ENCODE assay signal across 16 cellular contexts in the genomic region with DNA sequence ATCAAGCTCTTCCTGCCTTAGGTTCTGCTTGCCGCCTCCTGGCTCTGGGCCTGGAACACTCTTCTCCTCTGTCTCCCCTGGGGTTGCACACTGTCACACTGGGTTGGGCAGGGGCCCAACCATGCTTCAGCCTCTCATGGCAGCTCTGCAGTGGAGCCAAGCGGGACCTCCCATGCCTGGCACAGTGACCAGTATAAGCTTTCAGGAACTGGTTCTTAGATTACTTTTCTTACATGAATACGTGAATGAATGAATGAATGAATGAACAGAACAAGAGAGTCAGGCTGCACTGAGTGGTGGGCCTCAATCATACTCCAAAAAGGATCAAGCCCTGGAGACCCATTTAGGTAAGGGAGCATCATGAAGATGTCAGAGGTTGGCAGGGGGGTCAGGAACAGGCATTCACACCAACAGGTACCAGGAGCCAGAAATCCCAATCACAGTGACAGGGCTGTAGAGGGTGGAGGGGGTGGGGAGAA. TPM values are rescaled to one million over a fixed set of nuclear protein-coding genes. Genes with fewer than 3 reads are reported as not detected.
DNase-seq lines count a peak whose midpoint lies in the region; ATAC-seq and TF ChIP-seq lines count a peak whose summit lies in the region.
"Had no signal": no experiment of that assay in that cellular context is flagged by ENCODE, and none has a peak within 500 bp of the region (broad histone marks: within the 10 kb centered on the region; RNA-seq: fewer than 3 reads in every experiment).

No MANE protein-coding gene starts in this region.

- ATAC-seq in HG03354 (IDR thresholded peaks at IDR 0.05; ENCODE audit: poor library complexity, severe bottlenecking, unreplicated experiment) (peak; percentile 35), Right ventricle myocardium superior (ENCODE audit: poor library complexity) (peak; percentile 80), GM18870 (IDR thresholded peaks at IDR 0.05; ENCODE audit: unreplicated experiment) (no peak)

- no peak overlapping the region for H3K4me3 Mint-ChIP-seq in MCF 10A (ENCODE audit: unreplicated experiment)
- H3K4me3 Mint-ChIP-seq in glutamatergic neuron (ENCODE audit: unreplicated experiment) = no peak overlapping the region
- H3K4me3 Mint-ChIP-seq: activated naive CD4-positive, alpha-beta T cell treated with anti-CD3 and anti-CD28 coated beads, Interleukin-2, amount 10 ng/mL, durations not matched to agents 7 days and 5 days; immature natural killer cell had no signal

- H3K9me3 Mint-ChIP-seq in MCF 10A (ENCODE audit: unreplicated experiment) = no peaks in the 10 kb centered on the region
- no peaks in the 10 kb centered on the region for H3K9me3 Mint-ChIP-seq in glutamatergic neuron (ENCODE audit: unreplicated experiment)
- H3K9me3 Mint-ChIP-seq: activated naive CD4-positive, alpha-beta T cell treated with anti-CD3 and anti-CD28 coated beads, Interleukin-2, amount 10 ng/mL, durations not matched to agents 7 days and 5 days; immature natural killer cell had no signal

- TF ChIP-seq CTCF in breast epithelium (IDR thresholded peaks at IDR 0.05) (no peak), MCF 10A (IDR thresholded peaks at IDR 0.05; ENCODE audit: unreplicated experiment) (no peak), glutamatergic neuron (IDR thresholded peaks at IDR 0.05; ENCODE audit: partially characterized antibody, unreplicated experiment) (no peak)

- POLR2A ChIA-PET in MCF 10A (lab: Yijun Ruan, JAX) = interaction anchor here (1.1 kb wide), 1 partner anchor 47 kb away, joined by 4 read pairs; a partner anchor contains a TSS

- H3K4me1 ChIP-seq in breast epithelium = no peaks in the 10 kb centered on the region

- no peak for TF ChIP-seq POLR2A in breast epithelium (IDR thresholded peaks at IDR 0.05)

- intact Hi-C loops in breast epithelium (cut with DNase I; ENCODE audit: low total_unique reads) = no loop called here
- intact Hi-C loops in MCF 10A (cut with micrococcal nuclease) = loop anchor here (1.0 to 10.0 kb wide), 4 partner anchors 119 to 696 kb away; a partner anchor contains a TSS
- intact Hi-C loops in Right ventricle myocardium superior (cut with DNase I) = loop anchor here (5.0 kb wide), 1 partner anchor 128 kb away; a partner anchor contains a TSS

- CTCF ChIA-PET in MCF 10A (lab: Yijun Ruan, JAX) = interaction anchor here (0.8 to 1.9 kb wide), 9 partner anchors 11 to 427 kb away, joined by 3 to 9 read pairs (median 4); a partner anchor contains a TSS

- H3K27me3 ChIP-seq in breast epithelium = no peaks in the 10 kb centered on the region

- H3K4me3 ChIP-seq in breast epithelium = no peak overlapping the region
- H3K4me3 ChIP-seq: skin epidermis had no signal

- H3K27ac ChIP-seq in breast epithelium = no peak overlapping the region
- H3K27ac ChIP-seq: skin epidermis had no signal

- H3K36me3 Mint-ChIP-seq in MCF 10A (ENCODE audit: insufficient read depth, unreplicated experiment) (no peaks in the 10 kb centered on the region), glutamatergic neuron (ENCODE audit: unreplicated experiment) (peaks cover 4% of the 10 kb centered on the region)
- H3K36me3 Mint-ChIP-seq: activated naive CD4-positive, alpha-beta T cell treated with anti-CD3 and anti-CD28 coated beads, Interleukin-2, amount 10 ng/mL, durations not matched to agents 7 days and 5 days; immature natural killer cell had no signal

- H3K27me3 Mint-ChIP-seq in MCF 10A (ENCODE audit: insufficient read depth, unreplicated experiment) (no peaks in the 10 kb centered on the region), glutamatergic neuron (ENCODE audit: unreplicated experiment) (peaks cover 5% of the 10 kb centered on the region)

- H3K9me3 ChIP-seq in breast epithelium = no peaks in the 10 kb centered on the region

- DNase-seq in breast epithelium (ENCODE audit: low spot score in 2 of 2) (peak; percentile 13 to 51), MCF 10A (ENCODE audit: unreplicated experiment) (no peak), Right ventricle myocardium superior (peak; percentile 80), glutamatergic neuron (no peak), hippocampal formation (lab: John Stamatoyannopoulos, UW) (no peak), SKM-1 treated with dmso at 0.1 percent for 144 hours (lab: John Stamatoyannopoulos, UW; ENCODE audit: unreplicated experiment) (no peak)
- DNase-seq: activated CD8-positive, alpha-beta memory T cell treated with anti-CD3 and anti-CD28 coated beads for 24 hours; activated naive CD4-positive, alpha-beta T cell treated with anti-CD3 and anti-CD28 coated beads, Interleukin-2, amount 10 ng/mL, durations not matched to agents 7 days and 5 days; Calu3; immature natural killer cell; NCI-H2029 treated with DMSO at 0.1 percent for 48 hours; NCI-H774; SHP77 had no signal

- no TSS peak for BruUV-seq in MCF 10A (replicated peaks; lab: Mats Ljungman, UMichigan)

- peaks cover 21% of the 10 kb centered on the region for H3K4me1 Mint-ChIP-seq in MCF 10A (ENCODE audit: insufficient read depth, unreplicated experiment)
- H3K4me1 Mint-ChIP-seq in glutamatergic neuron (ENCODE audit: low read depth, unreplicated experiment) = peaks cover 2% of the 10 kb centered on the region
- H3K4me1 Mint-ChIP-seq: immature natural killer cell had no signal

- H3K27ac Mint-ChIP-seq in MCF 10A (ENCODE audit: low read depth, unreplicated experiment) (no peak overlapping the region), glutamatergic neuron (ENCODE audit: unreplicated experiment) (no peak overlapping the region)

- no peaks in the 10 kb centered on the region for H3K36me3 ChIP-seq in breast epithelium

RNA-seq across cellular contexts. Expression of a gene that starts 30.8 kb away (rescaled TPM):
- total RNA-seq in breast epithelium (10 to 100 TPM in 2 of 3 donors, not detected in 1; 19.3 to 30.1 TPM), MCF 10A (2022) (3.1 and 3.8 TPM in 2 replicates), Right ventricle myocardium superior (not detected), glutamatergic neuron (ENCODE audit: unreplicated experiment) (not detected)

RNA-seq across cellular contexts. Expression of a gene that starts 46.4 kb away (rescaled TPM):
- total RNA-seq in breast epithelium (10 to 100 TPM in 1 of 3 donors, 1 to 10 TPM in 1, not detected in 1; 7.2 to 31.3 TPM), MCF 10A (2022) (0.91 and 1.6 TPM in 2 replicates), Right ventricle myocardium superior (not detected), glutamatergic neuron (ENCODE audit: unreplicated experiment) (not detected)

Comparison
In these comparisons a context has a peak if more than half of its experiments do, and no peak if none do; other contexts are left out.
1. DNase-seq: peak in breast epithelium (2 of 2) and Right ventricle myocardium superior (single experiment); none in MCF 10A (single experiment), glutamatergic neuron (single experiment), hippocampal formation (0 of 2) and SKM-1 treated with dmso at 0.1 percent for 144 hours (single experiment).